ENCODE assay signal across 24 cellular contexts in the genomic region with DNA sequence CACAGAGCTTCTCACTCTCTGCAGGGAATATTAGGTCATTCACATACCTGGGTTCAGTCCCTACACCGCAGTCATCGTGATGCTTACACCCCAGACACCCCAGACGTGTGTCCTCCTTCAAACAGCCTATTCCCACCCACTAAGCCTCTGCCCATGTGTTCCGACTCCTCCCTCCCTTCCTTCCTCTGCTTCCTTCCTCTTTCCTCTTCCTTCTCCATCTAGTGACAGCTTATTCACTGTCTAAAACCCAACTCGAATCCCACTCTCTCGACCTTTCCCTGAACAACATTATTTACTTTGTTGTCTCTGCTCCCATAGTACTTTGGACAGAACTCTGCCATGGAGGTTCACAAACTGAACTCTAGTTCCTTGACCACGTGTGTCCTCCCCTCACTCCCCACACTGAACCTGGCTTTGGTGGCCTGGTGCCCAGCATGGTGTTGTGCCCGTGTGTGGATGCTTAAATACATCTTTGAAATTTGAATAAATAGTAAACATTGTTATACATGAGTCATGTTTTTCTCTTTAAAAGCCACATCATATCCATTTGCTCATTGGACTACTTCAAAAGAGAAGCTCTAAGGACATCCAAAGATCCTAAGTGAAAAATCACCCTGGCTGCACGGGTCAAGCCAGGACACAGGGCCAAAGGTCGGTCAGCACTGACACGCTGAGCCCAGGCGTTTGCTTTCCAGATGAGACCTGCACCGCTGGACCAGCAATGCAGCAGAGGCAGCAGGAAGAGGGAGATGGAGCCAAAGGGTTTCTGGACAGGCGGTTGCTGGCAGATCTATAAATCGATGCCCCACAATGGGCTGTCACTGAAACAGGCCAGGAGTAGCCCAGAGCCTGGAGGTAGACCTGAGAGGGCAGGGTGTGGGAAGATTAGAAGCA. TPM values are rescaled to one million over a fixed set of nuclear protein-coding genes. Genes with fewer than 3 reads are reported as not detected.
DNase-seq lines count a peak whose midpoint lies in the region; ATAC-seq and TF ChIP-seq lines count a peak whose summit lies in the region.
"Had no signal": no experiment of that assay in that cellular context is flagged by ENCODE, and none has a peak within 500 bp of the region (broad histone marks: within the 10 kb centered on the region; RNA-seq: fewer than 3 reads in every experiment).

No MANE protein-coding gene starts in this region.

- no peaks in the 10 kb centered on the region for H3K9me3 ChIP-seq in BLaER1
- no peaks in the 10 kb centered on the region for H3K9me3 ChIP-seq in tibial artery
- H3K9me3 ChIP-seq: adrenal gland, sigmoid colon, thyroid gland had no signal

- no peak overlapping the region for H3K4me3 Mint-ChIP-seq in glutamatergic neuron (ENCODE audit: unreplicated experiment)
- no peak overlapping the region for H3K4me3 Mint-ChIP-seq in stimulated activated effector memory CD8-positive, alpha-beta T cell treated with anti-CD3 and anti-CD28 coated beads, Interleukin-12 subunit alpha, Interleukin-12 subunit beta, amount 100 ng/mL, for 72 hours
- H3K4me3 Mint-ChIP-seq: activated CD4-positive, alpha-beta T cell treated with anti-CD3 and anti-CD28 coated beads, Interleukin-2, amount 10 ng/mL, durations not matched to agents 24 days and 14 days; GM23338; stimulated activated naive B cell treated with anti-CD40 and anti-IgM and Interleukin-4, amounts not matched to agents 10 μg/mL and 1 μg/mL and 100 μg/mL, for 72 hours had no signal

- peak; percentile 74 for DNase-seq in HuH-7 (ENCODE audit: low spot score)
- peak; percentile 37 for DNase-seq in UCSD-AML1 (lab: John Stamatoyannopoulos, UW; ENCODE audit: unreplicated experiment)
- peak; percentile 75 for DNase-seq in mucosa of gallbladder (ENCODE audit: low spot score)
- no peak for DNase-seq in tibial artery
- no peak for DNase-seq in GM13977 (ENCODE audit: low spot score)
- no peak for DNase-seq in glutamatergic neuron
- no peak for DNase-seq in stimulated activated effector memory CD8-positive, alpha-beta T cell treated with anti-CD3 and anti-CD28 coated beads, Interleukin-12 subunit alpha, Interleukin-12 subunit beta, amount 100 ng/mL, for 72 hours (ENCODE audit: low spot score in 2 of 2)
- DNase-seq: activated CD4-positive, alpha-beta T cell treated with anti-CD3 and anti-CD28 coated beads, Interleukin-2, amount 10 ng/mL, durations not matched to agents 24 days and 14 days; activated CD8-positive, alpha-beta memory T cell treated with anti-CD3 and anti-CD28 coated beads, Interleukin-2, amount 50 U/mL, for 48 hours; activated gamma-delta T cell; left colon; NCI-H1436 treated with DMSO at 0.1 percent for 48 hours; NCI-H774; sigmoid colon; stimulated activated naive B cell treated with anti-CD40 and anti-IgM and Interleukin-4, amounts not matched to agents 10 μg/mL and 1 μg/mL and 100 μg/mL, for 72 hours; thyroid gland had no signal

- H3K4me3 ChIP-seq in BLaER1 (no peak overlapping the region), tibial artery (no peak overlapping the region)
- H3K4me3 ChIP-seq: adrenal gland, GM23338, sigmoid colon, thyroid gland had no signal

- H3K9me3 Mint-ChIP-seq in glutamatergic neuron (ENCODE audit: unreplicated experiment), result no peaks in the 10 kb centered on the region
- no peaks in the 10 kb centered on the region for H3K9me3 Mint-ChIP-seq in stimulated activated effector memory CD8-positive, alpha-beta T cell treated with anti-CD3 and anti-CD28 coated beads, Interleukin-12 subunit alpha, Interleukin-12 subunit beta, amount 100 ng/mL, for 72 hours
- H3K9me3 Mint-ChIP-seq: activated CD4-positive, alpha-beta T cell treated with anti-CD3 and anti-CD28 coated beads, Interleukin-2, amount 10 ng/mL, durations not matched to agents 24 days and 14 days; GM23338; stimulated activated naive B cell treated with anti-CD40 and anti-IgM and Interleukin-4, amounts not matched to agents 10 μg/mL and 1 μg/mL and 100 μg/mL, for 72 hours had no signal

- H3K36me3 ChIP-seq in BLaER1 (no peaks in the 10 kb centered on the region), tibial artery (no peaks in the 10 kb centered on the region)
- H3K36me3 ChIP-seq: adrenal gland, sigmoid colon, thyroid gland had no signal

- intact Hi-C loops in tibial artery (cut with DNase I; ENCODE audit: low total_unique reads), result no loop called here

- H3K27ac ChIP-seq in BLaER1, result no peak overlapping the region
- H3K27ac ChIP-seq in tibial artery, result no peak overlapping the region
- H3K27ac ChIP-seq: adrenal gland, sigmoid colon, thyroid gland had no signal

- in situ Hi-C loops in GM13977 (cut with MboI; ENCODE audit: low pct_unique_long_range_greater_than_20kb, low sequenced_read_pairs, unreplicated experiment), result no loop called here

- no peak overlapping the region for H3K9ac ChIP-seq in BLaER1

- H3K27me3 Mint-ChIP-seq in glutamatergic neuron (ENCODE audit: unreplicated experiment), result peaks cover 3% of the 10 kb centered on the region

- no peaks in the 10 kb centered on the region for H3K4me1 Mint-ChIP-seq in glutamatergic neuron (ENCODE audit: low read depth, unreplicated experiment)
- no peaks in the 10 kb centered on the region for H3K4me1 Mint-ChIP-seq in stimulated activated effector memory CD8-positive, alpha-beta T cell treated with anti-CD3 and anti-CD28 coated beads, Interleukin-12 subunit alpha, Interleukin-12 subunit beta, amount 100 ng/mL, for 72 hours

- ATAC-seq in stimulated activated effector memory CD8-positive, alpha-beta T cell treated with anti-CD3 and anti-CD28 coated beads, Interleukin-12 subunit alpha, Interleukin-12 subunit beta, amount 100 ng/mL, for 72 hours, result no peak
- ATAC-seq: GM23338; left colon; stimulated activated naive B cell treated with anti-CD40 and anti-IgM and Interleukin-4, amounts not matched to agents 10 μg/mL and 1 μg/mL and 100 μg/mL, for 72 hours had no signal

- H3K27ac Mint-ChIP-seq in glutamatergic neuron (ENCODE audit: unreplicated experiment), result no peak overlapping the region
- H3K27ac Mint-ChIP-seq in stimulated activated effector memory CD8-positive, alpha-beta T cell treated with anti-CD3 and anti-CD28 coated beads, Interleukin-12 subunit alpha, Interleukin-12 subunit beta, amount 100 ng/mL, for 72 hours, result no peak overlapping the region
- H3K27ac Mint-ChIP-seq: activated CD4-positive, alpha-beta T cell treated with anti-CD3 and anti-CD28 coated beads, Interleukin-2, amount 10 ng/mL, durations not matched to agents 24 days and 14 days; GM23338; stimulated activated naive B cell treated with anti-CD40 and anti-IgM and Interleukin-4, amounts not matched to agents 10 μg/mL and 1 μg/mL and 100 μg/mL, for 72 hours had no signal

- H3K27me3 ChIP-seq in BLaER1 (no peaks in the 10 kb centered on the region), tibial artery (no peaks in the 10 kb centered on the region)
- H3K27me3 ChIP-seq: adrenal gland, sigmoid colon, thyroid gland had no signal

- H3K4me2 ChIP-seq in BLaER1, result peak overlapping the region; percentile 71
- H3K4me2 ChIP-seq: GM23338 had no signal

- no peaks in the 10 kb centered on the region for H3K36me3 Mint-ChIP-seq in glutamatergic neuron (ENCODE audit: unreplicated experiment)
- H3K36me3 Mint-ChIP-seq in stimulated activated effector memory CD8-positive, alpha-beta T cell treated with anti-CD3 and anti-CD28 coated beads, Interleukin-12 subunit alpha, Interleukin-12 subunit beta, amount 100 ng/mL, for 72 hours, result no peaks in the 10 kb centered on the region
- H3K36me3 Mint-ChIP-seq: stimulated activated naive B cell treated with anti-CD40 and anti-IgM and Interleukin-4, amounts not matched to agents 10 μg/mL and 1 μg/mL and 100 μg/mL, for 72 hours had no signal

- TF ChIP-seq CTCF in tibial artery (IDR thresholded peaks at IDR 0.05), result no peak
- TF ChIP-seq CTCF in GM13977 (IDR thresholded peaks at IDR 0.05; ENCODE audit: extremely low read depth, insufficient read depth, missing control alignments), result no peak
- no peak for TF ChIP-seq CTCF in glutamatergic neuron (IDR thresholded peaks at IDR 0.05; ENCODE audit: partially characterized antibody, unreplicated experiment)

- H3K4me1 ChIP-seq in BLaER1 (peaks cover 15% of the 10 kb centered on the region), tibial artery (peaks cover 0 to 10% (median 8%) of the 10 kb centered on the region in 4 donors)

- no peaks in the 10 kb centered on the region for H4K20me1 ChIP-seq in BLaER1

RNA-seq across cellular contexts. Expression of a gene that starts 14.1 kb away (rescaled TPM):
- total RNA-seq in mucosa of gallbladder (17.3 TPM), glutamatergic neuron (ENCODE audit: unreplicated experiment) (not detected)
- total RNA-seq: activated CD4-positive, alpha-beta T cell treated with anti-CD3 and anti-CD28 coated beads, Interleukin-2, amount 10 ng/mL, durations not matched to agents 24 days and 14 days; bronchial epithelial cell; frontal cortex; GM23338; HT1080; omental fat pad; RPMI7951; sigmoid colon; thyroid gland had no signal

RNA-seq across cellular contexts. Expression of a gene that starts 35.5 kb away (rescaled TPM):
- total RNA-seq in mucosa of gallbladder (125 TPM), glutamatergic neuron (ENCODE audit: unreplicated experiment) (2.0 TPM)
- total RNA-seq: RPMI7951 had no signal

RNA-seq across cellular contexts. Expression of a gene that starts 42.1 kb away (rescaled TPM):
- total RNA-seq in mucosa of gallbladder, result 1.4 TPM
- 6.1 TPM for total RNA-seq in glutamatergic neuron (ENCODE audit: unreplicated experiment)

RNA-seq across cellular contexts. Expression of a gene that starts 53.3 kb away (rescaled TPM):
- total RNA-seq in mucosa of gallbladder (88.5 TPM), glutamatergic neuron (ENCODE audit: unreplicated experiment) (127 TPM)

Comparison
In these comparisons a context has a peak if more than half of its experiments do, and no peak if none do; other contexts are left out.
1. DNase-seq: peak in HuH-7 (single experiment), UCSD-AML1 (single experiment) and mucosa of gallbladder (single experiment); none in tibial artery (0 of 2), GM13977 (single experiment), glutamatergic neuron (single experiment) and stimulated activated effector memory CD8-positive, alpha-beta T cell treated with anti-CD3 and anti-CD28 coated beads, Interleukin-12 subunit alpha, Interleukin-12 subunit beta, amount 100 ng/mL, for 72 hours (0 of 2).
2. RNA of a gene that starts 14.1 kb away (total RNA-seq): 17.3 TPM in mucosa of gallbladder (single experiment); not detected in glutamatergic neuron (single experiment); every median in the first group is over 10 times any median in the second.
3. RNA of a gene that starts 35.5 kb away (total RNA-seq): 125 TPM in mucosa of gallbladder (single experiment); 2.0 TPM in glutamatergic neuron (single experiment); every median in the first group is over 10 times any median in the second.